In the genomic region with DNA sequence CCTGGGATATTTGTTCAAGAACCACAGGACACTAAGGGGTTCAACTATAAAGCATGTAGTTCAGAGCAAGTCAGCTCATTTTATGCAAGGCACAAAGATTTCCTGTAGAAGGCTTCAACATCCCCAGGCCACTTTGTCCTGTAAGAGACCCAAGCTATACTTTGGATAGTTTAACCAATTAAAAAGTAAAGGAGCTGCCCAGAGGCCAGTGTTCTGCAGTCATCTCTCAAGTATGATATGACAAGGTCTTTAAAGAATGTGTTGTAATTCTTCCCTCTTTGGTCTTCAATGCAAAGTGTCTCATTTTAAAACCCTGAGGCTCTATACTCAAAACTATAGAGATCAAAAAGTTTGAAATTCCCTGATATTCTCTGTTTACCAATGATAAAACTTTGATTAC, we compare ENCODE assay signal across 18 cellular contexts. TPM values are rescaled to one million over a fixed set of nuclear protein-coding genes. Genes with fewer than 3 reads are reported as not detected.
A peak's percentile ranks its signal among the peaks of the same experiment; 100 is the strongest.
DNase-seq lines count a peak whose midpoint lies in the region; ATAC-seq, FAIRE-seq and TF ChIP-seq lines count a peak whose summit lies in the region.
"Had no signal": no experiment of that assay in that cellular context is flagged by ENCODE, and none has a peak within 500 bp of the region (broad histone marks: within the 10 kb centered on the region; RNA-seq: fewer than 3 reads in every experiment).

No MANE protein-coding gene starts in this region.

- no peaks in the 10 kb centered on the region for H3K9me3 ChIP-seq in astrocyte (ENCODE audit: insufficient read depth, low read depth, low read length)
- H3K9me3 ChIP-seq in osteoblast (ENCODE audit: low read depth, low read length), result no peaks in the 10 kb centered on the region
- H3K9me3 ChIP-seq: BLaER1 treated with 17β-estradiol and CSF1 and Interleukin-3, amounts not matched to agents 10 nM and 100 nM had no signal

- CTCF ChIA-PET in activated CD4-positive, alpha-beta memory T cell treated with anti-CD3 and anti-CD28 coated beads, Interleukin-2, amount 10 ng/mL, durations not matched to agents 7 days and 5 days (lab: Charles Lee), result no interaction called here

- H3K27me3 Mint-ChIP-seq in astrocyte (ENCODE audit: low read depth, unreplicated experiment), result no peaks in the 10 kb centered on the region
- peaks cover 4% of the 10 kb centered on the region for H3K27me3 Mint-ChIP-seq in activated CD4-positive, alpha-beta memory T cell treated with anti-CD3 and anti-CD28 coated beads, Interleukin-2, amount 10 ng/mL, durations not matched to agents 7 days and 5 days
- H3K27me3 Mint-ChIP-seq: B cell had no signal

- DNase-seq in HS-5 (ENCODE audit: low read depth) (peak; percentile 22), M059J (ENCODE audit: low read depth) (peak; percentile 1), astrocyte (ENCODE audit: low read depth) (no peak), osteoblast (ENCODE audit: insufficient read length, low spot score, missing footprints) (peak; percentile 71), T-helper 9 cell (no peak)
- no peak for DNase-seq in activated CD4-positive, alpha-beta memory T cell treated with anti-CD3 and anti-CD28 coated beads, Interleukin-2, amount 10 ng/mL, durations not matched to agents 7 days and 5 days
- DNase-seq: Calu3; CD8-positive, alpha-beta T cell; DMS79 treated with DMSO at 0.1 percent for 48 hours; GF-D8; GOT3; H7 had no signal

- FAIRE-seq in astrocyte (lab: Jason Lieb, UNC), result no peak

- no peaks in the 10 kb centered on the region for H4K20me1 ChIP-seq in astrocyte (ENCODE audit: insufficient read depth, low read length)
- H4K20me1 ChIP-seq in osteoblast (ENCODE audit: insufficient read depth, low read length), result no peaks in the 10 kb centered on the region
- H4K20me1 ChIP-seq: BLaER1 treated with 17β-estradiol and CSF1 and Interleukin-3, amounts not matched to agents 10 nM and 100 nM had no signal

- H3K27ac ChIP-seq in astrocyte (ENCODE audit: low read depth, low read length) (no peak overlapping the region), osteoblast (ENCODE audit: low read depth, low read length) (no peak overlapping the region)
- H3K27ac ChIP-seq: BLaER1 treated with 17β-estradiol and CSF1 and Interleukin-3, amounts not matched to agents 10 nM and 100 nM had no signal

- H3K4me3 ChIP-seq in astrocyte (ENCODE audit: insufficient read depth, low read depth, low read length), result no peak overlapping the region
- no peak overlapping the region for H3K4me3 ChIP-seq in osteoblast (ENCODE audit: insufficient read depth, low read length)
- H3K4me3 ChIP-seq: BLaER1 treated with 17β-estradiol and CSF1 and Interleukin-3, amounts not matched to agents 10 nM and 100 nM had no signal

- H3K9me3 Mint-ChIP-seq in astrocyte (ENCODE audit: unreplicated experiment), result no peaks in the 10 kb centered on the region
- no peaks in the 10 kb centered on the region for H3K9me3 Mint-ChIP-seq in activated CD4-positive, alpha-beta memory T cell treated with anti-CD3 and anti-CD28 coated beads, Interleukin-2, amount 10 ng/mL, durations not matched to agents 7 days and 5 days
- H3K9me3 Mint-ChIP-seq: CD8-positive, alpha-beta T cell had no signal

- ATAC-seq in GM19463 (IDR thresholded peaks at IDR 0.05; ENCODE audit: unreplicated experiment), result no peak
- ATAC-seq: CD8-positive, alpha-beta T cell; HCT116 had no signal

- no peak overlapping the region for H2AFZ ChIP-seq in astrocyte (ENCODE audit: low read depth, low read length)
- no peak overlapping the region for H2AFZ ChIP-seq in osteoblast (ENCODE audit: low read length)

- H3K4me1 ChIP-seq in astrocyte (ENCODE audit: insufficient read depth, low read length) (no peaks in the 10 kb centered on the region), osteoblast (ENCODE audit: insufficient read depth, low read length) (no peaks in the 10 kb centered on the region)
- H3K4me1 ChIP-seq: BLaER1 treated with 17β-estradiol and CSF1 and Interleukin-3, amounts not matched to agents 10 nM and 100 nM had no signal

- H3K9ac ChIP-seq in astrocyte (ENCODE audit: low read length), result no peak overlapping the region
- H3K9ac ChIP-seq: BLaER1 treated with 17β-estradiol and CSF1 and Interleukin-3, amounts not matched to agents 10 nM and 100 nM had no signal

- H3K4me2 ChIP-seq in astrocyte (ENCODE audit: low read length) (no peak overlapping the region), osteoblast (ENCODE audit: insufficient read depth, low read length) (no peak overlapping the region)
- H3K4me2 ChIP-seq: BLaER1 treated with 17β-estradiol and CSF1 and Interleukin-3, amounts not matched to agents 10 nM and 100 nM had no signal

- H3K27me3 ChIP-seq in astrocyte (ENCODE audit: insufficient read depth, low read length), result no peaks in the 10 kb centered on the region
- no peaks in the 10 kb centered on the region for H3K27me3 ChIP-seq in osteoblast (ENCODE audit: insufficient read depth, low read length)
- H3K27me3 ChIP-seq: BLaER1 treated with 17β-estradiol and CSF1 and Interleukin-3, amounts not matched to agents 10 nM and 100 nM had no signal

- H3K36me3 ChIP-seq in astrocyte (ENCODE audit: insufficient read depth, low read length) (no peaks in the 10 kb centered on the region), osteoblast (ENCODE audit: insufficient read depth, low read length) (no peaks in the 10 kb centered on the region)
- H3K36me3 ChIP-seq: BLaER1 treated with 17β-estradiol and CSF1 and Interleukin-3, amounts not matched to agents 10 nM and 100 nM had no signal

- H3K4me1 Mint-ChIP-seq in astrocyte (ENCODE audit: low read depth, unreplicated experiment), result peaks cover 19% of the 10 kb centered on the region
- no peaks in the 10 kb centered on the region for H3K4me1 Mint-ChIP-seq in activated CD4-positive, alpha-beta memory T cell treated with anti-CD3 and anti-CD28 coated beads, Interleukin-2, amount 10 ng/mL, durations not matched to agents 7 days and 5 days
- H3K4me1 Mint-ChIP-seq: B cell had no signal

- POLR2A ChIA-PET in activated CD4-positive, alpha-beta memory T cell treated with anti-CD3 and anti-CD28 coated beads, Interleukin-2, amount 10 ng/mL, durations not matched to agents 7 days and 5 days (lab: Charles Lee), result no interaction called here

- no peaks in the 10 kb centered on the region for H3K36me3 Mint-ChIP-seq in astrocyte (ENCODE audit: low read depth, unreplicated experiment)
- no peaks in the 10 kb centered on the region for H3K36me3 Mint-ChIP-seq in activated CD4-positive, alpha-beta memory T cell treated with anti-CD3 and anti-CD28 coated beads, Interleukin-2, amount 10 ng/mL, durations not matched to agents 7 days and 5 days (ENCODE audit: low read depth)
- H3K36me3 Mint-ChIP-seq: CD8-positive, alpha-beta T cell had no signal

- H3K4me3 Mint-ChIP-seq in astrocyte (ENCODE audit: unreplicated experiment), result no peak overlapping the region
- no peak overlapping the region for H3K4me3 Mint-ChIP-seq in activated CD4-positive, alpha-beta memory T cell treated with anti-CD3 and anti-CD28 coated beads, Interleukin-2, amount 10 ng/mL, durations not matched to agents 7 days and 5 days
- H3K4me3 Mint-ChIP-seq: B cell; CD8-positive, alpha-beta T cell had no signal

- no peak for TF ChIP-seq CTCF in astrocyte (IDR thresholded peaks at IDR 0.05; ENCODE audit: insufficient read depth, low read depth, low read length)
- TF ChIP-seq CTCF in osteoblast (IDR thresholded peaks at IDR 0.05; ENCODE audit: extremely low read depth, low read depth, low read length), result no peak

- no peaks in the 10 kb centered on the region for H3K79me2 ChIP-seq in astrocyte (ENCODE audit: insufficient read depth, low read length)
- no peaks in the 10 kb centered on the region for H3K79me2 ChIP-seq in osteoblast (ENCODE audit: insufficient read depth, low read length)

- peak overlapping the region; percentile 36 for H3K27ac Mint-ChIP-seq in astrocyte (ENCODE audit: unreplicated experiment)
- H3K27ac Mint-ChIP-seq in activated CD4-positive, alpha-beta memory T cell treated with anti-CD3 and anti-CD28 coated beads, Interleukin-2, amount 10 ng/mL, durations not matched to agents 7 days and 5 days, result no peak overlapping the region
- H3K27ac Mint-ChIP-seq: B cell; CD8-positive, alpha-beta T cell had no signal

RNA-seq across cellular contexts. Expression of a gene that starts 34.1 kb away (rescaled TPM):
- not detected in 2 replicates for total RNA-seq in M059J (2014; rRNA removed; shearing (Covaris generic))
- total RNA-seq in astrocyte (not detected in 2 replicates), osteoblast (not detected in 2 replicates)
- not detected for total RNA-seq in activated CD4-positive, alpha-beta memory T cell treated with anti-CD3 and anti-CD28 coated beads, Interleukin-2, amount 10 ng/mL, durations not matched to agents 7 days and 5 days
- total RNA-seq: A172; B cell; Calu3; CD8-positive, alpha-beta T cell; H7; HT-29 had no signal

RNA-seq across cellular contexts. Expression of a gene that starts 41.7 kb away (rescaled TPM):
- total RNA-seq in M059J (2014; rRNA removed; shearing (Covaris generic)), result not detected in 2 replicates
- not detected in 2 replicates for total RNA-seq in astrocyte
- not detected in 2 replicates for total RNA-seq in osteoblast
- total RNA-seq in activated CD4-positive, alpha-beta memory T cell treated with anti-CD3 and anti-CD28 coated beads, Interleukin-2, amount 10 ng/mL, durations not matched to agents 7 days and 5 days, result not detected
- total RNA-seq: A172; B cell; Calu3; CD8-positive, alpha-beta T cell; H7; HT-29 had no signal

RNA-seq across cellular contexts. Expression of a gene that starts 41.8 kb away (rescaled TPM):
- total RNA-seq in M059J (2014; rRNA removed; shearing (Covaris generic)), result not detected in 2 replicates
- total RNA-seq in astrocyte, result not detected in 2 replicates
- total RNA-seq in osteoblast, result not detected in 2 replicates
- total RNA-seq in activated CD4-positive, alpha-beta memory T cell treated with anti-CD3 and anti-CD28 coated beads, Interleukin-2, amount 10 ng/mL, durations not matched to agents 7 days and 5 days, result not detected
- total RNA-seq: A172; B cell; Calu3; CD8-positive, alpha-beta T cell; H7; HT-29 had no signal

RNA-seq across cellular contexts. Expression of a gene that starts 56.3 kb away (rescaled TPM):
- not detected in 2 replicates for total RNA-seq in M059J (2014; rRNA removed; shearing (Covaris generic))
- not detected in 2 replicates for total RNA-seq in astrocyte
- not detected in 2 replicates for total RNA-seq in osteoblast
- total RNA-seq in activated CD4-positive, alpha-beta memory T cell treated with anti-CD3 and anti-CD28 coated beads, Interleukin-2, amount 10 ng/mL, durations not matched to agents 7 days and 5 days, result not detected
- total RNA-seq: A172; B cell; Calu3; CD8-positive, alpha-beta T cell; H7; HT-29 had no signal

Comparison
In these comparisons a context has a peak if more than half of its experiments do, and no peak if none do; other contexts are left out.
1. DNase-seq: peak in HS-5 (single experiment), M059J (single experiment) and osteoblast (single experiment); none in astrocyte (single experiment), activated CD4-positive, alpha-beta memory T cell treated with anti-CD3 and anti-CD28 coated beads, Interleukin-2, amount 10 ng/mL, durations not matched to agents 7 days and 5 days (single experiment) and T-helper 9 cell (single experiment).